In the genomic region with DNA sequence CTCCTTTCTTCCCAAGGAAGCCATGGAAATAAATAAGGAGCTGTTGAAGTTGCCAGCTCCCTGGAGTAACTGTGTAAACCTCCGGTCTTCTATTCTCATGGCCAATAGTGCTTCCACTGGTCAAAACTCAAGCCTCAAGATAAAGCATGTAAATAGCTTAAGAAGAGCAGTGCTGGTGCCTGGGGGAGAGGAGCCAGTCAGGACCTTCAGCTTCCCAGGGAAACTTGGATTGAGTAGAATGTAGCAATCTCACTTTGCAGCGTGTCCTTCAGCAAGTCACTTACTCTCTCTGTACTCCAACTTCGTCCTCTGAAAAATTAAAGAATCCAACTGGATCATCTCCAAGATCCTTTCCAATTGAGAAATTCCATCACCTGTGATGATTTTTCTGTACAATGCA, we compare ENCODE assay signal across 1 cellular context.
TF ChIP-seq lines count a peak whose summit lies in the region.

No MANE protein-coding gene starts in this region.

TF ChIP-seq in IMR-90, 13 proteins besides CTCF, POLR2A, EP300 and RAD21:
- no peak for TF ChIP-seq BHLHE40 (IDR thresholded peaks at IDR 0.05; ENCODE audit: low read depth, low read length)
- TF ChIP-seq, protein P1, sequence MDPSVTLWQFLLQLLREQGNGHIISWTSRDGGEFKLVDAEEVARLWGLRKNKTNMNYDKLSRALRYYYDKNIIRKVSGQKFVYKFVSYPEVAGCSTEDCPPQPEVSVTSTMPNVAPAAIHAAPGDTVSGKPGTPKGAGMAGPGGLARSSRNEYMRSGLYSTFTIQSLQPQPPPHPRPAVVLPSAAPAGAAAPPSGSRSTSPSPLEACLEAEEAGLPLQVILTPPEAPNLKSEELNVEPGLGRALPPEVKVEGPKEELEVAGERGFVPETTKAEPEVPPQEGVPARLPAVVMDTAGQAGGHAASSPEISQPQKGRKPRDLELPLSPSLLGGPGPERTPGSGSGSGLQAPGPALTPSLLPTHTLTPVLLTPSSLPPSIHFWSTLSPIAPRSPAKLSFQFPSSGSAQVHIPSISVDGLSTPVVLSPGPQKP (IDR thresholded peaks at IDR 0.05; ENCODE audit: borderline replicate concordance, low read depth, low read length): no peak
- no peak for TF ChIP-seq SMC3 (IDR thresholded peaks at IDR 0.05; ENCODE audit: low read depth, low read length)
- no peak for TF ChIP-seq RFX5 (IDR thresholded peaks at IDR 0.05; ENCODE audit: low read depth, low read length)
